22 cellular contexts compared by ENCODE assay signal in genomic region chr16:57365826-57366536, GRCh38. TPM values are rescaled to one million over a fixed set of nuclear protein-coding genes. Genes with fewer than 3 reads are reported as not detected.
DNase-seq lines count a peak whose midpoint lies in the region; ATAC-seq, FAIRE-seq and TF ChIP-seq lines count a peak whose summit lies in the region.
"Had no signal": no experiment of that assay in that cellular context is flagged by ENCODE, and none has a peak within 500 bp of the region (broad histone marks: within the 10 kb centered on the region; RNA-seq: fewer than 3 reads in every experiment).

No MANE protein-coding gene starts in this region.

- no peak overlapping the region for H2BK120ac ChIP-seq in H9 (ENCODE audit: low read depth, low read length, poor library complexity, severe bottlenecking)

- no peak for TF ChIP-seq CTCF in breast epithelium (IDR thresholded peaks at IDR 0.05)
- TF ChIP-seq CTCF in MCF 10A (IDR thresholded peaks at IDR 0.05; ENCODE audit: unreplicated experiment), result no peak
- TF ChIP-seq CTCF in H9 (conservative IDR thresholded peaks at IDR 0.05), result no peak
- TF ChIP-seq CTCF in GM12878 (IDR thresholded peaks at IDR 0.05 in 2 of 3, conservative IDR thresholded peaks at IDR 0.05 in 1 of 3; ENCODE audit: control insufficient read depth in 2 of 3, extremely low read depth in 1 of 3, insufficient read depth in 1 of 3, low read depth in 3 of 3, low read length in 3 of 3), result no peak
- TF ChIP-seq CTCF in vagina (IDR thresholded peaks at IDR 0.05), result no peak
- no peak for TF ChIP-seq CTCF in endothelial cell (IDR thresholded peaks at IDR 0.05; ENCODE audit: unreplicated experiment)

- in situ Hi-C loops in GM12878 (cut with MboI), result no loop called here

- POLR2A ChIA-PET in MCF 10A (lab: Yijun Ruan, JAX), result no interaction called here
- POLR2A ChIA-PET in GM12878 (lab: Charles Lee), result interaction anchor here (0.6 to 1.4 kb wide), 5 partner anchors 8 to 51 kb away, joined by 3 to 6 read pairs (median 3); no protein-coding TSS in a partner anchor

- no peak overlapping the region for H4K5ac ChIP-seq in H9 (ENCODE audit: insufficient read length, low read depth, low read length)

- no peak overlapping the region for H3K4ac ChIP-seq in H9 (ENCODE audit: low read depth, low read length)

- H2BK12ac ChIP-seq in H9 (ENCODE audit: insufficient read length, low read depth, low read length), result no peak overlapping the region

- H3K79me2 ChIP-seq in H9 (ENCODE audit: insufficient read depth, low read length) (no peaks in the 10 kb centered on the region), GM12878 (ENCODE audit: control insufficient read depth, insufficient read depth, low read length) (no peaks in the 10 kb centered on the region)

- H3K4me3 Mint-ChIP-seq in MCF 10A (ENCODE audit: unreplicated experiment) (no peak overlapping the region), H9 (no peak overlapping the region), endothelial cell (ENCODE audit: unreplicated experiment) (no peak overlapping the region)
- peak overlapping the region; percentile 7 for H3K4me3 Mint-ChIP-seq in stimulated activated memory B cell treated with anti-CD40 and anti-IgM and Interleukin-4, amounts not matched to agents 10 μg/mL and 1 μg/mL and 100 μg/mL, for 72 hours
- H3K4me3 Mint-ChIP-seq: CD8-positive, alpha-beta T cell; GM23338 had no signal

- no peaks in the 10 kb centered on the region for H3K79me1 ChIP-seq in H9 (ENCODE audit: insufficient read depth, low read depth, low read length, poor library complexity, severe bottlenecking)

- peak overlapping the region; percentile 57; the same call in 1 of the 2 replicates for H3K14ac ChIP-seq in H9 (ENCODE audit: insufficient read depth, low read length)

- no peaks in the 10 kb centered on the region for H3K36me3 ChIP-seq in breast epithelium
- H3K36me3 ChIP-seq in GM12878 (ENCODE audit: control insufficient read depth in 2 of 2, insufficient read depth in 2 of 2, low read length in 1 of 2), result no peaks in the 10 kb centered on the region; a peak in 1 of 4 replicates
- no peaks in the 10 kb centered on the region for H3K36me3 ChIP-seq in vagina
- H3K36me3 ChIP-seq: BLaER1 treated with 17β-estradiol and CSF1 and Interleukin-3, amounts not matched to agents 10 nM and 100 nM had no signal

- H2BK20ac ChIP-seq in H9 (ENCODE audit: low read depth, low read length, poor library complexity, severe bottlenecking), result no peak overlapping the region

- ATAC-seq in GM12878 (peak; percentile 11), HG03159 (IDR thresholded peaks at IDR 0.05; ENCODE audit: unreplicated experiment) (no peak)
- peak; percentile 57 for ATAC-seq in stimulated activated memory B cell treated with anti-CD40 and anti-IgM and Interleukin-4, amounts not matched to agents 10 μg/mL and 1 μg/mL and 100 μg/mL, for 72 hours
- ATAC-seq: CD8-positive, alpha-beta T cell; GM23338; HCT116 had no signal

- H3K36me3 Mint-ChIP-seq in MCF 10A (ENCODE audit: insufficient read depth, unreplicated experiment), result no peaks in the 10 kb centered on the region
- no peaks in the 10 kb centered on the region for H3K36me3 Mint-ChIP-seq in H9 (ENCODE audit: insufficient read depth in 1 of 3, low read depth in 3 of 3)
- H3K36me3 Mint-ChIP-seq in stimulated activated memory B cell treated with anti-CD40 and anti-IgM and Interleukin-4, amounts not matched to agents 10 μg/mL and 1 μg/mL and 100 μg/mL, for 72 hours, result peaks cover 42% of the 10 kb centered on the region
- no peaks in the 10 kb centered on the region for H3K36me3 Mint-ChIP-seq in endothelial cell (ENCODE audit: low read depth, unreplicated experiment)
- H3K36me3 Mint-ChIP-seq: CD8-positive, alpha-beta T cell had no signal

- H3K9me3 Mint-ChIP-seq in MCF 10A (ENCODE audit: unreplicated experiment), result no peaks in the 10 kb centered on the region
- H3K9me3 Mint-ChIP-seq in H9, result no peaks in the 10 kb centered on the region
- no peaks in the 10 kb centered on the region for H3K9me3 Mint-ChIP-seq in stimulated activated memory B cell treated with anti-CD40 and anti-IgM and Interleukin-4, amounts not matched to agents 10 μg/mL and 1 μg/mL and 100 μg/mL, for 72 hours
- H3K9me3 Mint-ChIP-seq in endothelial cell (ENCODE audit: unreplicated experiment), result no peaks in the 10 kb centered on the region
- H3K9me3 Mint-ChIP-seq: CD8-positive, alpha-beta T cell; GM23338 had no signal

- H3K27ac ChIP-seq in breast epithelium (peak overlapping the region; percentile 80 to 87), H9 (ENCODE audit: insufficient read length, low read depth, low read length) (no peak overlapping the region), GM12878 (ENCODE audit: control insufficient read depth, insufficient read depth) (no peak overlapping the region), vagina (no peak overlapping the region)
- H3K27ac ChIP-seq: BLaER1 treated with 17β-estradiol and CSF1 and Interleukin-3, amounts not matched to agents 10 nM and 100 nM; PC-9; RWPE1 had no signal

- H3K4me2 ChIP-seq in H9 (ENCODE audit: insufficient read depth, insufficient read length, low read length), result no peak overlapping the region
- no peak overlapping the region for H3K4me2 ChIP-seq in GM12878 (ENCODE audit: control insufficient read depth, insufficient read depth)
- H3K4me2 ChIP-seq: A549, GM23338, PC-9 had no signal

- no peak for DNase-seq in breast epithelium (ENCODE audit: low spot score in 2 of 2)
- no peak for DNase-seq in MCF 10A (ENCODE audit: unreplicated experiment)
- DNase-seq in H9, result no peak
- DNase-seq in GM12878 (ENCODE audit: low read depth, low spot score), result no peak
- DNase-seq in vagina (ENCODE audit: extremely low spot score in 2 of 2), result no peak
- DNase-seq in endothelial cell (ENCODE audit: low spot score), result no peak
- DNase-seq: CD8-positive, alpha-beta T cell; DMS53; EL; Kasumi-1; NCI-H1092 treated with DMSO at 0.1 percent for 48 hours; NCI-H2081 treated with DMSO at 0.1 percent for 48 hours; NCI-H446 treated with DMSO at 0.1 percent for 48 hours; NCI-H774; PC-9 had no signal

- H3K27me3 ChIP-seq in breast epithelium, result no peaks in the 10 kb centered on the region
- H3K27me3 ChIP-seq in H9 (ENCODE audit: insufficient read depth, low read length), result no peaks in the 10 kb centered on the region
- H3K27me3 ChIP-seq in GM12878 (replicated peaks in 1 of 2; ENCODE audit: control insufficient read depth in 2 of 2, insufficient read depth in 2 of 2, low read length in 1 of 2), result no peaks in the 10 kb centered on the region
- no peaks in the 10 kb centered on the region for H3K27me3 ChIP-seq in vagina
- H3K27me3 ChIP-seq: BLaER1 treated with 17β-estradiol and CSF1 and Interleukin-3, amounts not matched to agents 10 nM and 100 nM had no signal

- H3K9me3 ChIP-seq in breast epithelium (no peaks in the 10 kb centered on the region), H9 (ENCODE audit: control insufficient read depth, low read depth, low read length) (no peaks in the 10 kb centered on the region), GM12878 (replicated peaks; ENCODE audit: control insufficient read depth, insufficient read depth, low read length) (no peaks in the 10 kb centered on the region), vagina (no peaks in the 10 kb centered on the region)
- H3K9me3 ChIP-seq: A549; BLaER1 treated with 17β-estradiol and CSF1 and Interleukin-3, amounts not matched to agents 10 nM and 100 nM had no signal

- H3K27me3 Mint-ChIP-seq in MCF 10A (ENCODE audit: insufficient read depth, unreplicated experiment) (peaks cover 12% of the 10 kb centered on the region), H9 (ENCODE audit: low read depth) (peaks cover 9% of the 10 kb centered on the region), endothelial cell (ENCODE audit: unreplicated experiment) (peaks cover 8% of the 10 kb centered on the region)
- no peaks in the 10 kb centered on the region for H3K27me3 Mint-ChIP-seq in stimulated activated memory B cell treated with anti-CD40 and anti-IgM and Interleukin-4, amounts not matched to agents 10 μg/mL and 1 μg/mL and 100 μg/mL, for 72 hours

- H2AFZ ChIP-seq in H9 (ENCODE audit: low read length) (no peak overlapping the region), GM12878 (ENCODE audit: control insufficient read depth, low read depth, low read length) (no peak overlapping the region)
- H2AFZ ChIP-seq: GM23338, PC-9 had no signal

- CTCF ChIA-PET in MCF 10A (lab: Yijun Ruan, JAX), result interaction anchor here (1.1 to 3.1 kb wide), 2 partner anchors 51 to 52 kb away, joined by 3 to 11 read pairs; no protein-coding TSS in a partner anchor
- CTCF ChIA-PET in GM12878 (lab: Yijun Ruan, JAX), result interaction anchor here (1.3 to 2.5 kb wide), 3 partner anchors 12 to 65 kb away, joined by 4 to 10 read pairs (median 6); no protein-coding TSS in a partner anchor

- H3K9ac ChIP-seq in H9 (ENCODE audit: extremely low read depth, insufficient read length, low read length) (no peak overlapping the region), GM12878 (ENCODE audit: control insufficient read depth, insufficient read depth, low read length) (no peak overlapping the region)
- H3K9ac ChIP-seq: BLaER1 treated with 17β-estradiol and CSF1 and Interleukin-3, amounts not matched to agents 10 nM and 100 nM had no signal

- H3K18ac ChIP-seq in H9 (ENCODE audit: insufficient read length, low read depth, low read length), result no peak overlapping the region

- H4K8ac ChIP-seq in H9 (replicated peaks; ENCODE audit: insufficient read length, low read depth, low read length), result no peak overlapping the region

- no peak overlapping the region for H3K23ac ChIP-seq in H9 (ENCODE audit: insufficient read length, low read depth, low read length)

- no peak overlapping the region for H3K56ac ChIP-seq in H9 (ENCODE audit: insufficient read length, low read depth, low read length)

- intact Hi-C loops in breast epithelium (cut with DNase I; ENCODE audit: low total_unique reads), result no loop called here
- intact Hi-C loops in MCF 10A (cut with micrococcal nuclease), result no loop called here
- intact Hi-C loops in GM12878 (cut with micrococcal nuclease; ENCODE audit: unreplicated experiment), result no loop called here
- intact Hi-C loops in vagina (cut with DNase I), result no loop called here

- no peak overlapping the region for H4K91ac ChIP-seq in H9 (ENCODE audit: insufficient read length, low read depth, low read length)

- SMC1A ChIA-PET in GM12878 (lab: Charles Lee; ENCODE audit: uncharacterized antibody, unreplicated experiment), result interaction anchor here (0.5 to 2.6 kb wide), 7 partner anchors 8 to 186 kb away, joined by 3 to 13 read pairs (median 4); partner anchors contain the start of gene CX3CL1

- no peak for TF ChIP-seq EP300 in GM12878 (IDR thresholded peaks at IDR 0.05; ENCODE audit: borderline replicate concordance in 1 of 2, control insufficient read depth in 1 of 2, low read depth in 2 of 2, low read length in 2 of 2)

- no peak overlapping the region for H3K27ac Mint-ChIP-seq in MCF 10A (ENCODE audit: low read depth, unreplicated experiment)
- 0 out of 7 replicates have a peak overlapping the region, but pooled peaks of 1 of the 3 experiments have one; percentile 23 for H3K27ac Mint-ChIP-seq in H9
- H3K27ac Mint-ChIP-seq in stimulated activated memory B cell treated with anti-CD40 and anti-IgM and Interleukin-4, amounts not matched to agents 10 μg/mL and 1 μg/mL and 100 μg/mL, for 72 hours, result peak overlapping the region; percentile 51
- no peak overlapping the region for H3K27ac Mint-ChIP-seq in endothelial cell (ENCODE audit: unreplicated experiment)
- H3K27ac Mint-ChIP-seq: CD8-positive, alpha-beta T cell; GM23338 had no signal

- H3K23me2 ChIP-seq in H9 (ENCODE audit: insufficient read length, low read depth, low read length, poor library complexity, severe bottlenecking), result no peaks in the 10 kb centered on the region

- no peak for TF ChIP-seq POLR2A in breast epithelium (IDR thresholded peaks at IDR 0.05)
- no peak; the same call in 1 of the 2 replicates for TF ChIP-seq POLR2A in GM12878 (IDR thresholded peaks at IDR 0.05; ENCODE audit: low read depth, low read length)
- no peak for TF ChIP-seq POLR2A in vagina (IDR thresholded peaks at IDR 0.05)

- H4K20me1 ChIP-seq in H9 (ENCODE audit: control insufficient read depth, insufficient read depth, insufficient read length), result no peaks in the 10 kb centered on the region
- no peaks in the 10 kb centered on the region for H4K20me1 ChIP-seq in GM12878 (ENCODE audit: control insufficient read depth, insufficient read depth)
- H4K20me1 ChIP-seq: BLaER1 treated with 17β-estradiol and CSF1 and Interleukin-3, amounts not matched to agents 10 nM and 100 nM had no signal

- no peak for TF ChIP-seq RAD21 in GM12878 (IDR thresholded peaks at IDR 0.05; ENCODE audit: insufficient read depth, low read depth, low read length)

- no peaks in the 10 kb centered on the region for H3K4me1 ChIP-seq in breast epithelium
- H3K4me1 ChIP-seq in H9 (ENCODE audit: insufficient read depth, low read length), result no peaks in the 10 kb centered on the region
- H3K4me1 ChIP-seq in GM12878 (ENCODE audit: control insufficient read depth, insufficient read depth, low read length), result no peaks in the 10 kb centered on the region
- no peaks in the 10 kb centered on the region for H3K4me1 ChIP-seq in vagina
- H3K4me1 ChIP-seq: A549 had no signal

- no peak overlapping the region for H2AK5ac ChIP-seq in H9 (ENCODE audit: insufficient read length, low read length)

- BruUV-seq in MCF 10A (replicated peaks; lab: Mats Ljungman, UMichigan) (no TSS peak), GM12878 (replicated peaks; lab: Mats Ljungman, UMichigan) (no TSS peak)

- H2BK5ac ChIP-seq in H9 (ENCODE audit: insufficient read length, low read length), result no peak overlapping the region

- H3K4me3 ChIP-seq in breast epithelium (no peak overlapping the region), GM12878 (no peak overlapping the region), vagina (no peak overlapping the region)
- H3K4me3 ChIP-seq: A549; BLaER1 treated with 17β-estradiol and CSF1 and Interleukin-3, amounts not matched to agents 10 nM and 100 nM; GM23338; PC-9 had no signal

- FAIRE-seq in GM12878 (lab: Jason Lieb, UNC), result no peak
- FAIRE-seq: A549 had no signal

- H3K4me1 Mint-ChIP-seq in MCF 10A (ENCODE audit: insufficient read depth, unreplicated experiment) (peaks cover 5% of the 10 kb centered on the region), H9 (no peaks in the 10 kb centered on the region), endothelial cell (ENCODE audit: unreplicated experiment) (peaks cover 16% of the 10 kb centered on the region)
- H3K4me1 Mint-ChIP-seq in stimulated activated memory B cell treated with anti-CD40 and anti-IgM and Interleukin-4, amounts not matched to agents 10 μg/mL and 1 μg/mL and 100 μg/mL, for 72 hours, result peaks cover 51% of the 10 kb centered on the region
- H3K4me1 Mint-ChIP-seq: GM23338 had no signal

- H3T11ph ChIP-seq in H9 (ENCODE audit: low read length), result no peak overlapping the region

- WGBS in H9 (ENCODE audit: extremely low coverage, insufficient read length, low lambda C conversion rate), result no CpG with 5 or more reads among the region's 7 CpGs
- 41% methylated on average over 7 of the region's 7 CpGs for WGBS in GM12878 (ENCODE audit: insufficient coverage, insufficient replicate concordance, low lambda C conversion rate, missing lambda C conversion rate)

- no peak overlapping the region for H2BK15ac ChIP-seq in H9 (ENCODE audit: low read depth, low read length)

- RAD21 ChIA-PET in GM12878 (lab: Charles Lee; ENCODE audit: unreplicated experiment), result interaction anchor here (1.1 to 2.4 kb wide), 7 partner anchors 10 to 64 kb away, joined by 3 to 11 read pairs (median 6); no protein-coding TSS in a partner anchor

RNA-seq across cellular contexts. Expression of gene CX3CL1, which starts 6.3 kb away (rescaled TPM):
- total RNA-seq in breast epithelium, result 100 to 1,000 TPM in 1 of 3 donors, 10 to 100 TPM in 1, 1 to 10 TPM in 1; 6.2 to 164 (median 58.0) TPM
- not detected in 2 replicates for total RNA-seq in MCF 10A (2022)
- 1.6 and 1.7 TPM in 2 replicates for total RNA-seq in H9 (2021)
- total RNA-seq in GM12878 (2013; cell fraction: nucleolus; rRNA removed), result 17.2 and 19.8 TPM in 2 replicates
- total RNA-seq in GM12878 (2014; rRNA removed), result 0.68 and 1.1 TPM in 2 replicates
- 0.31 and 0.41 TPM in 2 replicates for total RNA-seq in GM12878 (2014; rRNA removed; fragmentation: Illumina TruSeq; extraction: Trizol)
- 0.77 and 1.2 TPM in 2 replicates for total RNA-seq in GM12878 (2021)
- 0.16 TPM for polyA plus RNA-seq in GM12878 (2011; ENCODE audit: low read depth)
- 0.59 and 1.2 TPM in 2 replicates for polyA plus RNA-seq in GM12878 (2011; rRNA removed)
- polyA plus RNA-seq in GM12878 (2011; cell fraction: cytosol; rRNA removed), result 1.5 and 1.9 TPM in 2 replicates
- polyA plus RNA-seq in GM12878 (2011; cell fraction: nucleus; rRNA removed), result 2.1 and 2.6 TPM in 2 replicates
- 0.16 and 0.38 TPM in 2 replicates for polyA plus RNA-seq in GM12878 (2012)
- polyA plus RNA-seq in GM12878 (2014; fragmentation: Illumina TruSeq; extraction: Trizol), result 0.48 and 0.60 TPM in 2 replicates
- under 1 TPM; 0.03 to 0.05 TPM for polyA plus RNA-seq in GM12878 (2014; fragmentation: Nextera tagmentation; extraction: Ambion mirVana)
- polyA plus RNA-seq in GM12878 (2014; rRNA removed), result 0.63 and 1.2 TPM in 2 replicates
- polyA plus RNA-seq in GM12878 (2016; fragmentation: Nextera tagmentation; extraction: Ambion mirVana), result under 1 TPM; 0.16 to 0.18 TPM
- polyA minus RNA-seq in GM12878 (2011; rRNA and poly(A)+ RNA removed), result 1.4 and 2.1 TPM in 2 replicates
- polyA minus RNA-seq in GM12878 (2011; cell fraction: cytosol; rRNA and poly(A)+ RNA removed), result 0.40 and 0.94 TPM in 2 replicates
- polyA minus RNA-seq in GM12878 (2011; cell fraction: nucleus; rRNA and poly(A)+ RNA removed), result 0.60 and 0.77 TPM in 2 replicates
- total RNA-seq in vagina, result 24.8 TPM
- total RNA-seq in endothelial cell (ENCODE audit: unreplicated experiment), result 9.2 TPM
- total RNA-seq: CD8-positive, alpha-beta T cell; PC-9 had no signal

RNA-seq across cellular contexts. Expression of gene CCL22, which starts 7.4 kb away (rescaled TPM):
- total RNA-seq in breast epithelium (under 1 TPM; 0.15 to 0.33 (median 0.16) TPM), MCF 10A (2022) (not detected in 2 replicates), H9 (2021) (0.09 TPM in 1 of 2 replicates, not detected in the other), GM12878 (2014; rRNA removed) (114 and 118 TPM in 2 replicates), GM12878 (2014; rRNA removed; fragmentation: Illumina TruSeq; extraction: Trizol) (132 and 137 TPM in 2 replicates), GM12878 (2021) (704 and 775 TPM in 2 replicates), vagina (0.49 TPM), endothelial cell (ENCODE audit: unreplicated experiment) (not detected)
- 217 and 243 TPM in 2 replicates for total RNA-seq in GM12878 (2013; cell fraction: nucleolus; rRNA removed)
- 191 TPM for polyA plus RNA-seq in GM12878 (2011; ENCODE audit: low read depth)
- polyA plus RNA-seq in GM12878 (2011; rRNA removed) (14.5 and 38.0 TPM in 2 replicates), GM12878 (2014; fragmentation: Illumina TruSeq; extraction: Trizol) (508 and 540 TPM in 2 replicates), GM12878 (2014; fragmentation: Nextera tagmentation; extraction: Ambion mirVana) (100 to 1,000 TPM; 581 to 591 TPM), GM12878 (2014; rRNA removed) (221 and 240 TPM in 2 replicates), GM12878 (2016; fragmentation: Nextera tagmentation; extraction: Ambion mirVana) (100 to 1,000 TPM; 347 to 350 TPM)
- polyA plus RNA-seq in GM12878 (2011; cell fraction: cytosol; rRNA removed), result 34.6 and 58.9 TPM in 2 replicates
- polyA plus RNA-seq in GM12878 (2011; cell fraction: nucleus; rRNA removed), result 20.6 TPM in 2 replicates
- 240 and 288 TPM in 2 replicates for polyA plus RNA-seq in GM12878 (2012)
- 35.3 and 36.7 TPM in 2 replicates for polyA minus RNA-seq in GM12878 (2011; rRNA and poly(A)+ RNA removed)
- 35.0 and 39.2 TPM in 2 replicates for polyA minus RNA-seq in GM12878 (2011; cell fraction: cytosol; rRNA and poly(A)+ RNA removed)
- polyA minus RNA-seq in GM12878 (2011; cell fraction: nucleus; rRNA and poly(A)+ RNA removed), result 4.6 and 6.1 TPM in 2 replicates
- total RNA-seq: CD8-positive, alpha-beta T cell; GM23338 had no signal
- polyA plus RNA-seq: A549 had no signal

RNA-seq across cellular contexts. Expression of gene CCL17, which starts 38.6 kb away (rescaled TPM):
- total RNA-seq in breast epithelium, result not detected
- total RNA-seq in MCF 10A (2022), result not detected in 2 replicates
- not detected in 2 replicates for total RNA-seq in H9 (2021)
- total RNA-seq in GM12878 (2013; cell fraction: nucleolus; rRNA removed), result not detected in 2 replicates
- total RNA-seq in GM12878 (2014; rRNA removed), result 66.1 and 72.0 TPM in 2 replicates
- 54.8 and 54.9 TPM in 2 replicates for total RNA-seq in GM12878 (2014; rRNA removed; fragmentation: Illumina TruSeq; extraction: Trizol)
- total RNA-seq in GM12878 (2021), result 33.1 and 39.5 TPM in 2 replicates
- 5.6 TPM for polyA plus RNA-seq in GM12878 (2011; ENCODE audit: low read depth)
- 0.92 and 1.2 TPM in 2 replicates for polyA plus RNA-seq in GM12878 (2011; rRNA removed)
- 2.1 and 2.4 TPM in 2 replicates for polyA plus RNA-seq in GM12878 (2011; cell fraction: cytosol; rRNA removed)
- 0.59 and 1.1 TPM in 2 replicates for polyA plus RNA-seq in GM12878 (2011; cell fraction: nucleus; rRNA removed)
- 7.4 and 18.5 TPM in 2 replicates for polyA plus RNA-seq in GM12878 (2012)
- polyA plus RNA-seq in GM12878 (2014; fragmentation: Illumina TruSeq; extraction: Trizol), result 26.2 and 55.9 TPM in 2 replicates
- 10 to 100 TPM; 26.4 to 31.2 TPM for polyA plus RNA-seq in GM12878 (2014; fragmentation: Nextera tagmentation; extraction: Ambion mirVana)
- 84.9 and 107 TPM in 2 replicates for polyA plus RNA-seq in GM12878 (2014; rRNA removed)
- polyA plus RNA-seq in GM12878 (2016; fragmentation: Nextera tagmentation; extraction: Ambion mirVana), result 10 to 100 TPM; 28.3 to 35.2 TPM
- not detected in 2 replicates for polyA minus RNA-seq in GM12878 (2011; rRNA and poly(A)+ RNA removed)
- polyA minus RNA-seq in GM12878 (2011; cell fraction: cytosol; rRNA and poly(A)+ RNA removed), result not detected in 2 replicates
- polyA minus RNA-seq in GM12878 (2011; cell fraction: nucleus; rRNA and poly(A)+ RNA removed), result not detected in 2 replicates
- not detected for total RNA-seq in vagina
- total RNA-seq in endothelial cell (ENCODE audit: unreplicated experiment), result not detected
- total RNA-seq: CD8-positive, alpha-beta T cell; GM23338; PC-9 had no signal
- polyA plus RNA-seq: A549, GM23338 had no signal

Comparison
In these comparisons a context has a peak if more than half of its experiments do, and no peak if none do; other contexts are left out.
1. H3K27ac ChIP-seq: peak in breast epithelium (2 of 2); none in H9 (single experiment), GM12878 (single experiment) and vagina (single experiment).
2. RNA of gene CCL22, which starts 7.4 kb away (total RNA-seq): 114 to 775 TPM in GM12878; 0.49 TPM in vagina (single experiment), 0.15 to 0.33 TPM in breast epithelium, not detected in endothelial cell (single experiment), 0.09 TPM in H9 and not detected in MCF 10A; every median in the first group is over 10 times any median in the second.